ENCODE assay signal across 8 cellular contexts in genomic region chr21:31731112-31731801, GRCh38. TPM values are rescaled to one million over a fixed set of nuclear protein-coding genes. Genes with fewer than 3 reads are reported as not detected.
A peak's percentile ranks its signal among the peaks of the same experiment; 100 is the strongest.
DNase-seq lines count a peak whose midpoint lies in the region; ATAC-seq and TF ChIP-seq lines count a peak whose summit lies in the region.

No MANE protein-coding gene starts in this region.

- peaks cover 47 to 56% (median 49%) of the 10 kb centered on the region in 11 experiments for H4K20me1 ChIP-seq in BLaER1 treated with 17β-estradiol and CSF1 and Interleukin-3, amounts not matched to agents 10 nM and 100 nM

- H3K27me3 ChIP-seq in BLaER1 treated with 17β-estradiol and CSF1 and Interleukin-3, amounts not matched to agents 10 nM and 100 nM = no peaks in the 10 kb centered on the region
- H3K27me3 ChIP-seq in body of pancreas = no peaks in the 10 kb centered on the region

- DNase-seq in T-helper 9 cell = peak; percentile 38
- peak; percentile 47 to 53 (median 49) for DNase-seq in body of pancreas
- peak; percentile 51 for DNase-seq in iris pigment epithelial cell (ENCODE audit: low read depth)
- DNase-seq in stimulated activated CD4-positive, alpha-beta T cell treated with anti-CD3 and anti-CD28 coated beads, Interleukin-15, amount 100 ng/mL, for 48 hours (ENCODE audit: low read depth in 2 of 2) = peak; percentile 28 to 35
- DNase-seq in OCI-M2 (lab: John Stamatoyannopoulos, UW; ENCODE audit: unreplicated experiment) = no peak

- intact Hi-C loops in body of pancreas (cut with DNase I) = no loop called here

- H3K36me3 ChIP-seq in BLaER1 treated with 17β-estradiol and CSF1 and Interleukin-3, amounts not matched to agents 10 nM and 100 nM = peaks cover 8 to 35% (median 27%) of the 10 kb centered on the region in 11 experiments; a peak in 21 of 22 replicates
- no peaks in the 10 kb centered on the region for H3K36me3 ChIP-seq in body of pancreas (replicated peaks in 1 of 2; ENCODE audit: insufficient read depth in 1 of 2, low read depth in 2 of 2)

- H3K4me1 ChIP-seq in BLaER1 treated with 17β-estradiol and CSF1 and Interleukin-3, amounts not matched to agents 10 nM and 100 nM = peaks cover 45 to 73% (median 56%) of the 10 kb centered on the region in 10 experiments
- peaks cover 48% of the 10 kb centered on the region for H3K4me1 ChIP-seq in body of pancreas

- peaks cover 0 to 19% (median 13%) of the 10 kb centered on the region in 11 experiments; a peak in 18 of 22 replicates for H3K9me3 ChIP-seq in BLaER1 treated with 17β-estradiol and CSF1 and Interleukin-3, amounts not matched to agents 10 nM and 100 nM (replicated peaks in 1 of 11)
- no peaks in the 10 kb centered on the region for H3K9me3 ChIP-seq in body of pancreas

- peak in 1 of 3 donors; percentile 15 for TF ChIP-seq POLR2A in body of pancreas (IDR thresholded peaks at IDR 0.05)

- ATAC-seq in GM19351 (IDR thresholded peaks at IDR 0.05; ENCODE audit: unreplicated experiment) (peak; percentile 17), HG03457 (IDR thresholded peaks at IDR 0.05; ENCODE audit: unreplicated experiment) (peak; percentile 11), body of pancreas (peak; percentile 13)

- peak overlapping the region; percentile 95 to 99 (median 99) for H3K27ac ChIP-seq in BLaER1 treated with 17β-estradiol and CSF1 and Interleukin-3, amounts not matched to agents 10 nM and 100 nM
- H3K27ac ChIP-seq in body of pancreas = peak overlapping the region; percentile 79 to 94 (median 88)

- peak overlapping the region; percentile 95 to 100 (median 99) for H3K9ac ChIP-seq in BLaER1 treated with 17β-estradiol and CSF1 and Interleukin-3, amounts not matched to agents 10 nM and 100 nM

- WGBS in body of pancreas, 2 donors = 0% methylated on average over 1 to 71 of the region's 74 CpGs

- H3K4me2 ChIP-seq in BLaER1 treated with 17β-estradiol and CSF1 and Interleukin-3, amounts not matched to agents 10 nM and 100 nM = peak overlapping the region; percentile 73 to 98 (median 91)

- peak overlapping the region; percentile 91 to 99 (median 98) for H3K4me3 ChIP-seq in BLaER1 treated with 17β-estradiol and CSF1 and Interleukin-3, amounts not matched to agents 10 nM and 100 nM
- H3K4me3 ChIP-seq in body of pancreas = peak overlapping the region; percentile 75 to 91

- no peak for TF ChIP-seq CTCF in body of pancreas (IDR thresholded peaks at IDR 0.05)

RNA-seq across cellular contexts. Expression of gene SCAF4, which starts 0.7 kb away (rescaled TPM):
- total RNA-seq in body of pancreas = 10 to 100 TPM in 1 of 2 donors, 1 to 10 TPM in 1; 9.2 to 11.4 TPM
